Comparison of ENCODE assay signal across 10 cellular contexts in the genomic region with DNA sequence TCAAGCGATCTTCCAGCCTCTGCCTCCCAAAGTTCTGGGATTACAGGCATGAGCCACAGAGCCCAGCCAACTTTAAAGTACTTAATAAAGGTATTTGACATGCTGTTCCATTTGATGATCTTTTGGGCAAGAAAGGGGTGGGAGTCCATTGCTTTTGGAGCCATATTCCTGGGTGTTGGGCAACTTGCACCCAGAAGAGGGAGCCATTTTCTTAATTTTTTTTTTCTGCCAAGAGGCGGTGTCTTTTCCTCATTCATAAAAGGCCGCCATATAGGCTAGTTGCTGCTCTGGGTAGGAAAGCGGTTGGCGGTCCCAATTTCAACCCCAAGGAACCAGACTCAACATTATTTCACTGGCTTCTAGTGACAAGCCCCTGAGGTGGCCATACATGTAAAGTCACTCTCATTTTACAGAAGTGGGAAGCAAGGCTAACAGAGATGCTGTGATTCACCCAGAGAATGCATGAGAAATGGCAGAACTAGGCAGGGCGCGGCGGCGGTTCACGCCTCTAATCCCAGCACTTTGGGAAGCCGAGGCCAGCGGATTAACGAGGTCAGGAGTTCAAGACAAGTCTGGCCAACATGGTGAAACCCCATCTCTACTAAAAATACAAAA.
DNase-seq lines count a peak whose midpoint lies in the region; ATAC-seq and TF ChIP-seq lines count a peak whose summit lies in the region.
"Had no signal": no experiment of that assay in that cellular context is flagged by ENCODE, and none has a peak within 500 bp of the region (broad histone marks: within the 10 kb centered on the region; RNA-seq: fewer than 3 reads in every experiment).

No MANE protein-coding gene starts in this region.

- TF ChIP-seq CTCF in BJ (IDR thresholded peaks at IDR 0.05; ENCODE audit: insufficient read depth, low read depth, low read length) (peak; percentile 52), HFF-Myc (IDR thresholded peaks at IDR 0.05; ENCODE audit: low read depth, low read length, missing control alignments) (peak; percentile 53), SK-N-SH (IDR thresholded peaks at IDR 0.05) (peak; percentile 75), glutamatergic neuron (IDR thresholded peaks at IDR 0.05; ENCODE audit: partially characterized antibody, unreplicated experiment) (peak; percentile 78)

- no peak overlapping the region for H3K4me3 ChIP-seq in BJ (ENCODE audit: low read depth, low read length)
- H3K4me3 ChIP-seq in HFF-Myc (replicated peaks; ENCODE audit: low read depth, low read length), result no peak overlapping the region
- peak overlapping the region in 1 of 2 experiments; percentile 27; a peak in 1 of 4 replicates for H3K4me3 ChIP-seq in SK-N-SH (ENCODE audit: low read depth in 2 of 2, low read length in 1 of 2)
- H3K4me3 ChIP-seq: colonic mucosa had no signal

- WGBS in SK-N-SH (ENCODE audit: low lambda C conversion rate), result 23% methylated on average over 12 of the region's 13 CpGs

- no peak for ATAC-seq in HG02642 (IDR thresholded peaks at IDR 0.05; ENCODE audit: poor library complexity, unreplicated experiment)

- no peak overlapping the region for H3K27ac ChIP-seq in SK-N-SH (ENCODE audit: low read depth in 2 of 2, low read length in 1 of 2)
- H3K27ac ChIP-seq: colonic mucosa had no signal

- no peaks in the 10 kb centered on the region for H3K4me1 Mint-ChIP-seq in glutamatergic neuron (ENCODE audit: low read depth, unreplicated experiment)

- H3K27me3 ChIP-seq in BJ (ENCODE audit: control insufficient read depth, insufficient read depth, low read length) (no peaks in the 10 kb centered on the region), SK-N-SH (ENCODE audit: insufficient read depth) (peaks cover 51% of the 10 kb centered on the region)
- H3K27me3 ChIP-seq: colonic mucosa had no signal

- H3K4me1 ChIP-seq in SK-N-SH (ENCODE audit: control insufficient read depth in 1 of 2, insufficient read depth in 2 of 2, low read depth in 1 of 2, low read length in 1 of 2), result no peaks in the 10 kb centered on the region
- H3K4me1 ChIP-seq: colonic mucosa had no signal

- POLR2A ChIA-PET in BJ (lab: Charles Lee) (no interaction called here), SK-N-SH (lab: Yijun Ruan, JAX) (no interaction called here)

- peaks cover 5% of the 10 kb centered on the region for H3K27me3 Mint-ChIP-seq in glutamatergic neuron (ENCODE audit: unreplicated experiment)

- no peaks in the 10 kb centered on the region for H3K36me3 ChIP-seq in BJ (ENCODE audit: control insufficient read depth, insufficient read depth, low read length)
- H3K36me3 ChIP-seq in SK-N-SH (replicated peaks in 1 of 2; ENCODE audit: control insufficient read depth in 1 of 2, insufficient read depth in 2 of 2, low read length in 1 of 2), result no peaks in the 10 kb centered on the region
- H3K36me3 ChIP-seq: colonic mucosa had no signal

- H3K79me2 ChIP-seq in SK-N-SH (ENCODE audit: insufficient read depth), result no peaks in the 10 kb centered on the region

- H3K9me3 Mint-ChIP-seq in glutamatergic neuron (ENCODE audit: unreplicated experiment), result peaks cover 7% of the 10 kb centered on the region

- H3K4me2 ChIP-seq in SK-N-SH, result no peak overlapping the region

- H3K27ac Mint-ChIP-seq in glutamatergic neuron (ENCODE audit: unreplicated experiment), result peak overlapping the region; percentile 22

- CTCF ChIA-PET in BJ (lab: Yijun Ruan, JAX) (interaction anchor here (0.7 to 1.1 kb wide), 6 partner anchors 65 to 222 kb away, joined by 3 read pairs; no protein-coding TSS in a partner anchor), SK-N-SH (lab: Yijun Ruan, JAX) (interaction anchor here (1.0 kb wide), 1 partner anchor 15 kb away, joined by 3 read pairs; no protein-coding TSS in a partner anchor)

- DNase-seq in BJ (ENCODE audit: low read depth), result no peak
- peak; percentile 16 for DNase-seq in HFF-Myc (ENCODE audit: extremely low read depth, low read depth)
- peak; percentile 27 for DNase-seq in SK-N-SH
- peak; percentile 17 for DNase-seq in glutamatergic neuron
- no peak for DNase-seq in 8988T
- no peak for DNase-seq in mesenteric fat pad (ENCODE audit: low spot score)
- no peak for DNase-seq in hippocampal formation (lab: John Stamatoyannopoulos, UW)
- DNase-seq: colonic mucosa, NCI-H774 had no signal

- no peaks in the 10 kb centered on the region for H3K9me3 ChIP-seq in SK-N-SH
- H3K9me3 ChIP-seq: colonic mucosa had no signal

- peak; percentile 61 for TF ChIP-seq RAD21 in SK-N-SH (IDR thresholded peaks at IDR 0.05; ENCODE audit: low read length)

- H4K20me1 ChIP-seq in SK-N-SH (ENCODE audit: insufficient read depth), result no peaks in the 10 kb centered on the region

- no peak overlapping the region for H2AFZ ChIP-seq in SK-N-SH (ENCODE audit: low read depth)

- TF ChIP-seq EP300 in SK-N-SH (IDR thresholded peaks at IDR 0.05; ENCODE audit: borderline replicate concordance in 1 of 2, low read depth in 1 of 2, low read length in 1 of 2), result no peak

- H3K36me3 Mint-ChIP-seq in glutamatergic neuron (ENCODE audit: unreplicated experiment), result peaks cover 4% of the 10 kb centered on the region

- H3K9ac ChIP-seq in SK-N-SH, result no peak overlapping the region

- H3K4me3 Mint-ChIP-seq in glutamatergic neuron (ENCODE audit: unreplicated experiment), result no peak overlapping the region

- no peaks in the 10 kb centered on the region for H3K9me2 ChIP-seq in SK-N-SH

- no peaks in the 10 kb centered on the region for H3F3A ChIP-seq in SK-N-SH (replicated peaks; ENCODE audit: insufficient read depth)

TF ChIP-seq in SK-N-SH, 30 proteins besides CTCF, POLR2A, EP300 and RAD21:
- TF ChIP-seq ELF1 (IDR thresholded peaks at IDR 0.05) (no peak), SMC3 (IDR thresholded peaks at IDR 0.05; ENCODE audit: low read depth, low read length) (peak; percentile 37)

Comparison
In these comparisons a context has a peak if more than half of its experiments do, and no peak if none do; other contexts are left out.
1. DNase-seq: peak in HFF-Myc (single experiment), SK-N-SH (single experiment) and glutamatergic neuron (single experiment); none in BJ (single experiment), 8988T (single experiment), mesenteric fat pad (single experiment) and hippocampal formation (0 of 2).
2. Peak in every context shown above with its lines, with median percentiles within 50 percentile points of each other: CTCF ChIP-seq.